Comparison of ENCODE assay signal across 9 cellular contexts in the genomic region with DNA sequence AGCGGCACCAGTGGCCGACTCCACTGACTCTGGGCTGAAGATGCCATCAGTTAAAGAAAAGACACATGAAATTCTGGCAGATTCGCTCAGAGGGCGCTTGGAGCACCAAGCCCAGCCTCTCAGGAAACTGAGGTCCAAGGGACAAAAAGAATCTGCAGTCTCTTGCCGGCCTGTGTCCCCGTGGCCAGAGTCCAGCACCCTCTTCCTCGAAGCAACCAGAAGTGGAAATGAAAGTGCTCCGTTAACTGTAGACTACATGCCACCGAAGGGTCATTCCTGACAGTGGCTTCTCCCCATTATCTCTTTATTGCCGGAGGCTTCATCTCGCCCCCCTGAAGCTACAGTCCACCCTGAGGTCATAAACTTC. TPM values are rescaled to one million over a fixed set of nuclear protein-coding genes. Genes with fewer than 3 reads are reported as not detected.
DNase-seq lines count a peak whose midpoint lies in the region; ATAC-seq and TF ChIP-seq lines count a peak whose summit lies in the region.
"Had no signal": no experiment of that assay in that cellular context is flagged by ENCODE, and none has a peak within 500 bp of the region (broad histone marks: within the 10 kb centered on the region; RNA-seq: fewer than 3 reads in every experiment).

No MANE protein-coding gene starts in this region.

- H4K20me1 ChIP-seq in MM.1S (ENCODE audit: insufficient read depth, low read length): no peaks in the 10 kb centered on the region

- H3K9ac ChIP-seq in MM.1S (ENCODE audit: low read length) (peak overlapping the region; percentile 91), duodenal mucosa (ENCODE audit: low read depth in 1 of 2, low read length in 2 of 2) (peak overlapping the region; percentile 26 to 43), mucosa of rectum (ENCODE audit: low read depth in 1 of 2, low read length in 2 of 2) (peak overlapping the region in 1 of 2 donors; percentile 11)

- CTCF ChIA-PET in A673 (lab: Charles Lee): no interaction called here

- H3K27ac ChIP-seq in MM.1S (ENCODE audit: low read length) (peak overlapping the region; percentile 86; the same call in 1 of the 2 replicates), duodenal mucosa (ENCODE audit: low read depth, low read length) (peak overlapping the region; percentile 39), mucosa of rectum (ENCODE audit: low read depth in 2 of 2, low read length in 2 of 2) (peak overlapping the region; percentile 58 to 77), temporal lobe (ENCODE audit: low read depth, low read length) (peak overlapping the region; percentile 44), A673 (ENCODE audit: low read depth, low read length, poor library complexity, severe bottlenecking) (no peak overlapping the region)
- H3K27ac ChIP-seq: VCaP had no signal

- H3K4me1 ChIP-seq in MM.1S (ENCODE audit: low read length) (peaks cover 26% of the 10 kb centered on the region), duodenal mucosa (ENCODE audit: control insufficient read depth in 1 of 2, insufficient read depth in 2 of 2, low read length in 2 of 2) (peaks cover 19 to 33% of the 10 kb centered on the region in 2 donors), mucosa of rectum (ENCODE audit: control insufficient read depth in 2 of 2, insufficient read depth in 2 of 2, low read length in 2 of 2) (peaks cover 2 to 4% of the 10 kb centered on the region in 2 donors), A673 (ENCODE audit: insufficient read depth, low read length, poor library complexity, severe bottlenecking) (peaks cover 6% of the 10 kb centered on the region)

- peaks cover 46% of the 10 kb centered on the region for H3K79me2 ChIP-seq in MM.1S (ENCODE audit: low read length)

- peak overlapping the region; percentile 85 for H3K4me2 ChIP-seq in MM.1S (ENCODE audit: low read depth, low read length)

- peaks cover 44% of the 10 kb centered on the region for H3F3A ChIP-seq in MM.1S (ENCODE audit: insufficient read depth, low read length)

- no peak for ATAC-seq in HG03097 (IDR thresholded peaks at IDR 0.05; ENCODE audit: low FRiP score, unreplicated experiment)

- no peaks in the 10 kb centered on the region for H3K9me2 ChIP-seq in MM.1S (replicated peaks; ENCODE audit: insufficient read depth, low read length)

- H3K9me3 ChIP-seq in MM.1S (replicated peaks; ENCODE audit: insufficient read depth, low read length) (no peaks in the 10 kb centered on the region), duodenal mucosa (ENCODE audit: control insufficient read depth in 1 of 2, low read length in 2 of 2) (peaks cover 4 to 6% of the 10 kb centered on the region in 2 donors), mucosa of rectum (ENCODE audit: control insufficient read depth in 2 of 2, low read length in 2 of 2) (peaks cover 0 to 4% of the 10 kb centered on the region in 2 donors), A673 (ENCODE audit: low read depth, low read length, poor library complexity, severe bottlenecking) (peaks cover 6% of the 10 kb centered on the region)

- POLR2A ChIA-PET in A673 (lab: Charles Lee; ENCODE audit: low non-redundant PET): no interaction called here

- H3K36me3 ChIP-seq in MM.1S (replicated peaks; ENCODE audit: insufficient read depth, low read length) (no peaks in the 10 kb centered on the region), duodenal mucosa (ENCODE audit: control insufficient read depth in 1 of 2, insufficient read depth in 2 of 2, low read length in 2 of 2) (no peaks in the 10 kb centered on the region), mucosa of rectum (ENCODE audit: control insufficient read depth in 2 of 2, insufficient read depth in 2 of 2, low read length in 2 of 2) (no peaks in the 10 kb centered on the region), A673 (ENCODE audit: insufficient read depth, low read length, poor library complexity, severe bottlenecking) (no peaks in the 10 kb centered on the region)

- BruUV-seq in A673 (replicated peaks; lab: Mats Ljungman, UMichigan): no TSS peak

- peak overlapping the region; percentile 57 for H2AFZ ChIP-seq in MM.1S (ENCODE audit: low read length)

- H3K27me3 ChIP-seq in MM.1S (replicated peaks; ENCODE audit: insufficient read depth, low read length) (no peaks in the 10 kb centered on the region), duodenal mucosa (ENCODE audit: control insufficient read depth in 1 of 2, insufficient read depth in 2 of 2, low read length in 2 of 2) (peaks cover 51 to 58% of the 10 kb centered on the region in 2 donors), mucosa of rectum (ENCODE audit: control insufficient read depth in 2 of 2, insufficient read depth in 2 of 2, low read length in 2 of 2) (peaks cover 22 to 41% of the 10 kb centered on the region in 2 donors), A673 (replicated peaks; ENCODE audit: insufficient read depth, low read depth, low read length, poor library complexity) (peaks cover 69% of the 10 kb centered on the region)

- intact Hi-C loops in A673 (cut with micrococcal nuclease; ENCODE audit: unreplicated experiment): no loop called here

- DNase-seq in MM.1S (peak; percentile 34), D341Med (ENCODE audit: low spot score) (no peak), A673 (ENCODE audit: low spot score) (no peak)
- no peak for DNase-seq in activated CD4-positive, alpha-beta T cell treated with anti-CD3 and anti-CD28 coated beads for 1 hour

- H3K4me3 ChIP-seq in MM.1S (ENCODE audit: low read length): peak overlapping the region; percentile 95
- peak overlapping the region; percentile 51 to 63 for H3K4me3 ChIP-seq in duodenal mucosa (ENCODE audit: low read depth in 1 of 2, low read length in 2 of 2)
- peak overlapping the region; percentile 23 to 25 for H3K4me3 ChIP-seq in mucosa of rectum (ENCODE audit: low read length in 2 of 2)
- H3K4me3 ChIP-seq in A673 (ENCODE audit: low read depth, low read length, poor library complexity, severe bottlenecking): no peak overlapping the region

- TF ChIP-seq CTCF in MM.1S (IDR thresholded peaks at IDR 0.05; ENCODE audit: low read length) (no peak; the same call in 1 of the 2 replicates), A673 (conservative IDR thresholded peaks at IDR 0.05; ENCODE audit: low read depth, low read length) (no peak)

RNA-seq across cellular contexts. Expression of a gene that starts 1.0 kb away (rescaled TPM):
- total RNA-seq in temporal lobe: 38.8 TPM
- total RNA-seq in A673 (2021): 1.7 and 2.7 TPM in 2 replicates

Comparison
In these comparisons a context has a peak if more than half of its experiments do, and no peak if none do; other contexts are left out.
1. RNA of a gene that starts 1.0 kb away (total RNA-seq): 38.8 TPM in temporal lobe (single experiment); 1.7 to 2.7 TPM in A673; every median in the first group is over 10 times any median in the second.